ENCODE assay signal across 5 cellular contexts in the genomic region with DNA sequence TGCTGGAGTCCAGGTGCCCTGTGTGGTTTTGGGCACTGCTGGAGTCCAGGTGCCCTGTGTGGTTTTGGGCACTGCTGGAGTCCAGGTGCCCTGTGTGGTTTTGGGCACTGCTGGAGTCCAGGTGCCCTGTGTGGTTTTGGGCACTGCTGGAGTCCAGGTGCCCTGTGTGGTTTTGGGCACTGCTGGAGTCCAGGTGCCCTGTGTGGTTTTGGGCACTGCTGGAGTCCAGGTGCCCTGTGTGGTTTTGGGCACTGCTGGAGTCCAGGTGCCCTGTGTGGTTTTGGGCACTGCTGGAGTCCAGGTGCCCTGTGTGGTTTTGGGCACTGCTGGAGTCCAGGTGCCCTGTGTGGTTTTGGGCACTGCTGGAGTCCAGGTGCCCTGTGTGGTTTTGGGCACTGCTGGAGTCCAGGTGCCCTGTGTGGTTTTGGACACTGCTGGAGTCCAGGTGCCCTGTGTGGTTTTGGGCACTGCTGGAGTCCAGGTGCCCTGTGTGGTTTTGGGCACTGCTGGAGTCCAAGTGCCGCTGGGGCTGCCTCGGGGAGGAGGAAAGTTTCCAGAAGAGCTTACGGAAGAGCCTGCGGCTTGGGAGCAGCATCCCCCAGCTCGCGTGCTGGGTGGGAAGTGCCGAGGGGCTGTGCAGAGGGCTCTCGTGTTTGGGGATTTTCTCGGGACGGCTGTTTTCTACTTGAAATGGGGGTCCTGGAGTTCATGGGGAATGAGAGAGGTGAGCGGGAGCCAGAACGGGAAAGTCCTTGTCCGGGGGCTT. TPM values are rescaled to one million over a fixed set of nuclear protein-coding genes. Genes with fewer than 3 reads are reported as not detected.
"Had no signal": no experiment of that assay in that cellular context is flagged by ENCODE, and none has a peak within 500 bp of the region (broad histone marks: within the 10 kb centered on the region; RNA-seq: fewer than 3 reads in every experiment).

No MANE protein-coding gene starts in this region.

RNA-seq across cellular contexts. Expression of a gene that starts 12.9 kb away (rescaled TPM):
- total RNA-seq: chondrocyte, dermis microvascular lymphatic vessel endothelial cell, heart right ventricle, liver, mammary epithelial cell had no signal
- polyA plus RNA-seq: liver, mammary epithelial cell had no signal
